Comparison of ENCODE assay signal across 8 cellular contexts in genomic region chr2:43226955-43227829, GRCh38. TPM values are rescaled to one million over a fixed set of nuclear protein-coding genes. Genes with fewer than 3 reads are reported as not detected.
DNase-seq lines count a peak whose midpoint lies in the region; ATAC-seq lines count a peak whose summit lies in the region.

No MANE protein-coding gene starts in this region.

- H3K36me3 ChIP-seq in endocrine pancreas (ENCODE audit: control insufficient read depth, insufficient read depth, low read length), result no peaks in the 10 kb centered on the region

- peak overlapping the region; percentile 79 for H3K9ac ChIP-seq in endocrine pancreas (ENCODE audit: control insufficient read depth, insufficient read depth, low read length)

- no peaks in the 10 kb centered on the region for H3K27me3 ChIP-seq in endocrine pancreas (ENCODE audit: control insufficient read depth, insufficient read depth, low read length)

- peak; percentile 5 for ATAC-seq in HG03097 (IDR thresholded peaks at IDR 0.05; ENCODE audit: low FRiP score, unreplicated experiment)

- no peaks in the 10 kb centered on the region for H3K9me3 ChIP-seq in endocrine pancreas (ENCODE audit: control insufficient read depth, low read length)

- DNase-seq in NK-92 treated with Interleukin-12 subunit alpha and Interleukin-12 subunit beta, amount 100 ng/mL, for 24 hours (lab: John Stamatoyannopoulos, UW), result peak; percentile 64
- DNase-seq in NK-92 (lab: John Stamatoyannopoulos, UW; ENCODE audit: unreplicated experiment), result no peak
- peak; percentile 82 for DNase-seq in NCI-H69 (lab: John Stamatoyannopoulos, UW)
- DNase-seq in activated CD8-positive, alpha-beta memory T cell treated with anti-CD3 and anti-CD28 coated beads for 48 hours (ENCODE audit: low read depth in 2 of 3, low spot score in 2 of 3), result peak in 2 of 3 experiments; percentile 46 to 55
- DNase-seq in mesenteric fat pad (ENCODE audit: low spot score), result peak; percentile 98
- peak; percentile 31 for DNase-seq in stimulated activated CD8-positive, alpha-beta memory T cell treated with anti-CD3 and anti-CD28 coated beads, Interleukin-15, amount 100 ng/mL, for 1 hour (ENCODE audit: low read depth)

- H3K4me1 ChIP-seq in endocrine pancreas (ENCODE audit: control insufficient read depth, insufficient read depth, low read length), result peaks cover 10% of the 10 kb centered on the region

- H3K4me3 ChIP-seq in endocrine pancreas (ENCODE audit: control insufficient read depth, insufficient read depth, low read length), result no peak overlapping the region

RNA-seq across cellular contexts. Expression of gene ZFP36L2, which starts 0.8 kb away (rescaled TPM):
- 237 TPM for total RNA-seq in mesenteric fat pad
